In the genomic region with DNA sequence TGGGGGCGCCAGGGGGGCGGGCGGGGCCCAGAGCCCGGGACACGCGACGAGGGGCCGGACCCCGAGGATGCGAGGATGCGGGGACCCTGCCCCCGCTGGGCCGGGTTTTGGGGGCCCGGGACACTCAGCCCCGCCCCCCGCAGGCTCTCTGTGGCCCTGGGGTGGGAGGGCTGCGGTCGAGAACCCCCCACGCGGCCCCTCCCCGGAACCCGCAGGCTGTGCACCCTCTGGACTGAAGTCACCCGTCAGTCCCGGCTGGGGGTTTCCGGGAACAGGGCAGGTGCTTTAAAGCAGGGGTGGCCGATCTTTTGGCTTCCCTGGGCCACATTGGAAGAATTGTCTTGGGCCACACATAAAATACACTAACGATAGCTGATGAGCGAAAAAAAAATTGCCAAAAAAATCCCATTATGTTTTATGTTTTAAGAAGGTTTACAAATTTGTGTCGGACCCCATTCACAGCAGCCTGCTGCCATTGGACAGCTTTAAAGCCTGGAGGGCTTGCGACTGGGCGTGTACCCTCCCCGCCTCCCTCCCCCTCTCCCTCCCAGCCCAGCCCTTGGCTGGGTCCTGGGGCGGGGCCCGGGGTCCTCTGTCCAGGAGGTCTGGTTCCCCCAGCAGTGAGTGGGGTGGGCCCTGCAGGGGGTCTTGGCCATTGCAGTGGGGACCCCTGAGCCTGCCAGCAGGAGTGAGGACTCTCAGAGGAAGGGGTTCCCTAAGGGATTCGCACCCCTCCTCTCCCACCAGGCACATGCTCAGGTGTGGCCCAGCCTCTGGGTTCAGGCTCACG, we compare ENCODE assay signal across 9 cellular contexts. TPM values are rescaled to one million over a fixed set of nuclear protein-coding genes. Genes with fewer than 3 reads are reported as not detected.
A peak's percentile ranks its signal among the peaks of the same experiment; 100 is the strongest.
DNase-seq lines count a peak whose midpoint lies in the region; ATAC-seq lines count a peak whose summit lies in the region.
"Had no signal": no experiment of that assay in that cellular context is flagged by ENCODE, and none has a peak within 500 bp of the region (broad histone marks: within the 10 kb centered on the region; RNA-seq: fewer than 3 reads in every experiment).

No MANE protein-coding gene starts in this region.

- H3K9me3 Mint-ChIP-seq in stimulated activated memory B cell treated with anti-CD40 and anti-IgM and Interleukin-4, amounts not matched to agents 10 μg/mL and 1 μg/mL and 100 μg/mL, for 72 hours, result no peaks in the 10 kb centered on the region

- DNase-seq in NCI-H187 (lab: John Stamatoyannopoulos, UW) (peak; percentile 29), NCI-H187 treated with DMSO at 0.1 percent for 48 hours (lab: John Stamatoyannopoulos, UW) (no peak), germinal center (ENCODE audit: low spot score) (peak; percentile 47), occipital lobe (lab: John Stamatoyannopoulos, UW) (no peak), RKO (ENCODE audit: low spot score) (no peak)
- peak; percentile 46 for DNase-seq in activated CD4-positive, alpha-beta T cell treated with anti-CD3 and anti-CD28 coated beads for 1 hour

- peak overlapping the region; percentile 73 for H3K4me3 Mint-ChIP-seq in stimulated activated memory B cell treated with anti-CD40 and anti-IgM and Interleukin-4, amounts not matched to agents 10 μg/mL and 1 μg/mL and 100 μg/mL, for 72 hours

- H3K36me3 Mint-ChIP-seq in stimulated activated memory B cell treated with anti-CD40 and anti-IgM and Interleukin-4, amounts not matched to agents 10 μg/mL and 1 μg/mL and 100 μg/mL, for 72 hours, result no peaks in the 10 kb centered on the region

- ATAC-seq in stimulated activated memory B cell treated with anti-CD40 and anti-IgM and Interleukin-4, amounts not matched to agents 10 μg/mL and 1 μg/mL and 100 μg/mL, for 72 hours, result peak; percentile 77
- ATAC-seq in GM18498 (IDR thresholded peaks at IDR 0.05; ENCODE audit: unreplicated experiment), result no peak

- peaks cover 43% of the 10 kb centered on the region for H3K4me1 Mint-ChIP-seq in stimulated activated memory B cell treated with anti-CD40 and anti-IgM and Interleukin-4, amounts not matched to agents 10 μg/mL and 1 μg/mL and 100 μg/mL, for 72 hours

- H3K27me3 Mint-ChIP-seq in stimulated activated memory B cell treated with anti-CD40 and anti-IgM and Interleukin-4, amounts not matched to agents 10 μg/mL and 1 μg/mL and 100 μg/mL, for 72 hours, result no peaks in the 10 kb centered on the region

- H3K27ac Mint-ChIP-seq in stimulated activated memory B cell treated with anti-CD40 and anti-IgM and Interleukin-4, amounts not matched to agents 10 μg/mL and 1 μg/mL and 100 μg/mL, for 72 hours, result peak overlapping the region; percentile 80

RNA-seq across cellular contexts. Expression of gene C1orf159, which starts 21.6 kb away (rescaled TPM):
- 5.5 TPM for total RNA-seq in occipital lobe

RNA-seq across cellular contexts. Expression of gene TTLL10, which starts 36.2 kb away (rescaled TPM):
- total RNA-seq in occipital lobe, result not detected
- total RNA-seq: liver had no signal

Comparison
In these comparisons a context has a peak if more than half of its experiments do, and no peak if none do; other contexts are left out.
1. DNase-seq: peak in NCI-H187 (2 of 2), activated CD4-positive, alpha-beta T cell treated with anti-CD3 and anti-CD28 coated beads for 1 hour (single experiment) and germinal center (single experiment); none in NCI-H187 treated with DMSO at 0.1 percent for 48 hours (single experiment), occipital lobe (single experiment) and RKO (single experiment).